ENCODE assay signal across 1 cellular context in genomic region chr6:27312950-27313271, GRCh38.
TF ChIP-seq lines count a peak whose summit lies in the region.

No MANE protein-coding gene starts in this region.

TF ChIP-seq in GM23338, 12 proteins besides CTCF, POLR2A, EP300 and RAD21 (continued from another document):
- TF ChIP-seq, protein P1, sequence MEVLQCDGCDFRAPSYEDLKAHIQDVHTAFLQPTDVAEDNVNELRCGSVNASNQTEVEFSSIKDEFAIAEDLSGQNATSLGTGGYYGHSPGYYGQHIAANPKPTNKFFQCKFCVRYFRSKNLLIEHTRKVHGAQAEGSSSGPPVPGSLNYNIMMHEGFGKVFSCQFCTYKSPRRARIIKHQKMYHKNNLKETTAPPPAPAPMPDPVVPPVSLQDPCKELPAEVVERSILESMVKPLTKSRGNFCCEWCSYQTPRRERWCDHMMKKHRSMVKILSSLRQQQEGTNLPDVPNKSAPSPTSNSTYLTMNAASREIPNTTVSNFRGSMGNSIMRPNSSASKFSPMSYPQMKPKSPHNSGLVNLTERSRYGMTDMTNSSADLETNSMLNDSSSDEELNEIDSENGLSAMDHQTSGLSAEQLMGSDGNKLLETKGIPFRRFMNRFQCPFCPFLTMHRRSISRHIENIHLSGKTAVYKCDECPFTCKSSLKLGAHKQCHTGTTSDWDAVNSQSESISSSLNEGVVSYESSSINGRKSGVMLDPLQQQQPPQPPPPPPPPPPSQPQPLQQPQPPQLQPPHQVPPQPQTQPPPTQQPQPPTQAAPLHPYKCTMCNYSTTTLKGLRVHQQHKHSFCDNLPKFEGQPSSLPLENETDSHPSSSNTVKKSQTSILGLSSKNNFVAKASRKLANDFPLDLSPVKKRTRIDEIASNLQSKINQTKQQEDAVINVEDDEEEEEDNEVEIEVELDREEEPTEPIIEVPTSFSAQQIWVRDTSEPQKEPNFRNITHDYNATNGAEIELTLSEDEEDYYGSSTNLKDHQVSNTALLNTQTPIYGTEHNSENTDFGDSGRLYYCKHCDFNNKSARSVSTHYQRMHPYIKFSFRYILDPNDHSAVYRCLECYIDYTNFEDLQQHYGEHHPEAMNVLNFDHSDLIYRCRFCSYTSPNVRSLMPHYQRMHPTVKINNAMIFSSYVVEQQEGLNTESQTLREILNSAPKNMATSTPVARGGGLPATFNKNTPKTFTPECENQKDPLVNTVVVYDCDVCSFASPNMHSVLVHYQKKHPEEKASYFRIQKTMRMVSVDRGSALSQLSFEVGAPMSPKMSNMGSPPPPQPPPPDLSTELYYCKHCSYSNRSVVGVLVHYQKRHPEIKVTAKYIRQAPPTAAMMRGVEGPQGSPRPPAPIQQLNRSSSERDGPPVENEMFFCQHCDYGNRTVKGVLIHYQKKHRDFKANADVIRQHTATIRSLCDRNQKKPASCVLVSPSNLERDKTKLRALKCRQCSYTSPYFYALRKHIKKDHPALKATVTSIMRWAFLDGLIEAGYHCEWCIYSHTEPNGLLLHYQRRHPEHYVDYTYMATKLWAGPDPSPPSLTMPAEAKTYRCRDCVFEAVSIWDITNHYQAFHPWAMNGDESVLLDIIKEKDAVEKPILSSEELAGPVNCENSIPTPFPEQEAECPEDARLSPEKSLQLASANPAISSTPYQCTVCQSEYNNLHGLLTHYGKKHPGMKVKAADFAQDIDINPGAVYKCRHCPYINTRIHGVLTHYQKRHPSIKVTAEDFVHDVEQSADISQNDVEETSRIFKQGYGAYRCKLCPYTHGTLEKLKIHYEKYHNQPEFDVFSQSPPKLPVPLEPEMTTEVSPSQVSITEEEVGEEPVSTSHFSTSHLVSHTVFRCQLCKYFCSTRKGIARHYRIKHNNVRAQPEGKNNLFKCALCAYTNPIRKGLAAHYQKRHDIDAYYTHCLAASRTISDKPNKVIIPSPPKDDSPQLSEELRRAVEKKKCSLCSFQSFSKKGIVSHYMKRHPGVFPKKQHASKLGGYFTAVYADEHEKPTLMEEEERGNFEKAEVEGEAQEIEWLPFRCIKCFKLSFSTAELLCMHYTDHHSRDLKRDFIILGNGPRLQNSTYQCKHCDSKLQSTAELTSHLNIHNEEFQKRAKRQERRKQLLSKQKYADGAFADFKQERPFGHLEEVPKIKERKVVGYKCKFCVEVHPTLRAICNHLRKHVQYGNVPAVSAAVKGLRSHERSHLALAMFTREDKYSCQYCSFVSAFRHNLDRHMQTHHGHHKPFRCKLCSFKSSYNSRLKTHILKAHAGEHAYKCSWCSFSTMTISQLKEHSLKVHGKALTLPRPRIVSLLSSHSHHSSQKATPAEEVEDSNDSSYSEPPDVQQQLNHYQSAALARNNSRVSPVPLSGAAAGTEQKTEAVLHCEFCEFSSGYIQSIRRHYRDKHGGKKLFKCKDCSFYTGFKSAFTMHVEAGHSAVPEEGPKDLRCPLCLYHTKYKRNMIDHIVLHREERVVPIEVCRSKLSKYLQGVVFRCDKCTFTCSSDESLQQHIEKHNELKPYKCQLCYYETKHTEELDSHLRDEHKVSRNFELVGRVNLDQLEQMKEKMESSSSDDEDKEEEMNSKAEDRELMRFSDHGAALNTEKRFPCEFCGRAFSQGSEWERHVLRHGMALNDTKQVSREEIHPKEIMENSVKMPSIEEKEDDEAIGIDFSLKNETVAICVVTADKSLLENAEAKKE (CRISPR knock-in tag; IDR thresholded peaks at IDR 0.05): no peak
- TF ChIP-seq POLR2AphosphoS5 (IDR thresholded peaks at IDR 0.05; ENCODE audit: low read depth) (no peak), STAT1 (IDR thresholded peaks at IDR 0.05; ENCODE audit: unreplicated experiment) (no peak), CREB1 (CRISPR knock-in tag; IDR thresholded peaks at IDR 0.05; ENCODE audit: low read depth) (no peak), EZH2phosphoT487 (IDR thresholded peaks at IDR 0.05; ENCODE audit: unreplicated experiment) (no peak), EZH2 (IDR thresholded peaks at IDR 0.05; ENCODE audit: low read depth, unreplicated experiment) (no peak), ZNF331 (CRISPR knock-in tag; IDR thresholded peaks at IDR 0.05; ENCODE audit: low read depth) (no peak), NANOG (IDR thresholded peaks at IDR 0.05; ENCODE audit: borderline replicate concordance) (no peak), JUNB (IDR thresholded peaks at IDR 0.05; ENCODE audit: unreplicated experiment) (no peak), ZNF114 (CRISPR knock-in tag; IDR thresholded peaks at IDR 0.05) (no peak)
- TF ChIP-seq, protein P2, sequence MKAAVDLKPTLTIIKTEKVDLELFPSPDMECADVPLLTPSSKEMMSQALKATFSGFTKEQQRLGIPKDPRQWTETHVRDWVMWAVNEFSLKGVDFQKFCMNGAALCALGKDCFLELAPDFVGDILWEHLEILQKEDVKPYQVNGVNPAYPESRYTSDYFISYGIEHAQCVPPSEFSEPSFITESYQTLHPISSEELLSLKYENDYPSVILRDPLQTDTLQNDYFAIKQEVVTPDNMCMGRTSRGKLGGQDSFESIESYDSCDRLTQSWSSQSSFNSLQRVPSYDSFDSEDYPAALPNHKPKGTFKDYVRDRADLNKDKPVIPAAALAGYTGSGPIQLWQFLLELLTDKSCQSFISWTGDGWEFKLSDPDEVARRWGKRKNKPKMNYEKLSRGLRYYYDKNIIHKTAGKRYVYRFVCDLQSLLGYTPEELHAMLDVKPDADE (IDR thresholded peaks at IDR 0.05): no peak
TF ChIP-seq in GM23338: peak in this region for 0.
